In the genomic region with DNA sequence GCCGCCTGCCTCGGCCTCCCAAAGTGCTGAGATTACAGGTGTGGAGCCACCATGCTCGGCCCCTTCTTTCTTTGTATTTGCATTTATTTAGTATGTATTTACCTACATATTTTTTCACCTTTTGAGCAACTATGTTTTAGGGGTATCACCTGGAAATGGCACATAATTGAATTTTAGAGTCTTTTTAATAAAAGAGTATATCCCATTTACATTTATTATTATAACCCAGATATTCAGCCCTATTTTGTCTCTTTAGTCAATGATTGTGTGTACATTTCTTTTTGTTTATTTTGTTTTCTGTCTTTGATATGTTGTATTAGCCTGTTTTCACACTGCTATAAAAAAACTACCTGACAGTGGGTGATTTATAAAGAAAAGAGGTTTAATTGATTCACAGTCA, we compare ENCODE assay signal across 34 cellular contexts.
"Had no signal": no experiment of that assay in that cellular context is flagged by ENCODE, and none has a peak within 500 bp of the region (broad histone marks: within the 10 kb centered on the region; RNA-seq: fewer than 3 reads in every experiment).

No MANE protein-coding gene starts in this region.

- H3K36me3 ChIP-seq: MG63 had no signal

- H3K9me3 ChIP-seq: MG63 had no signal

- DNase-seq: Karpas-422, Kasumi-1, MG63, MM.1S, MV-4-11, NCI-H1048, NCI-H1092, NCI-H1092 treated with DMSO at 0.1 percent for 48 hours, NCI-H1105, NCI-H1105 treated with DMSO at 0.1 percent for 48 hours, NCI-H1417, NCI-H1417 treated with DMSO at 0.1 percent for 48 hours, NCI-H1436, NCI-H1436 treated with DMSO at 0.1 percent for 48 hours, NCI-H146, NCI-H1694, NCI-H1694 treated with DMSO at 0.1 percent for 48 hours, NCI-H187, NCI-H187 treated with DMSO at 0.1 percent for 48 hours, NCI-H1930, NCI-H2029, NCI-H2029 treated with DMSO at 0.1 percent for 48 hours, NCI-H2081, NCI-H2081 treated with DMSO at 0.1 percent for 48 hours, NCI-H2107, NCI-H2171, NCI-H2171 treated with DMSO at 0.1 percent for 48 hours, NCI-H2227 treated with DMSO at 0.1 percent for 48 hours, NCI-H226, NCI-H345, NCI-H446, NCI-H446 treated with DMSO at 0.1 percent for 48 hours, NCI-H510A, NCI-H510A treated with DMSO at 0.1 percent for 48 hours had no signal

- H3K4me3 ChIP-seq: MG63 had no signal

- H3K27me3 ChIP-seq: MG63 had no signal
